In genomic region chr7:97167749-97168148, GRCh38 we compare ENCODE assay signal across 23 cellular contexts.
"Had no signal": no experiment of that assay in that cellular context is flagged by ENCODE, and none has a peak within 500 bp of the region (broad histone marks: within the 10 kb centered on the region; RNA-seq: fewer than 3 reads in every experiment).

No MANE protein-coding gene starts in this region.

- ATAC-seq: gastroesophageal sphincter; left colon; sciatic nerve; stimulated activated memory B cell treated with anti-CD40 and anti-IgM and Interleukin-4, amounts not matched to agents 10 μg/mL and 1 μg/mL and 100 μg/mL, for 72 hours; T-cell had no signal

- DNase-seq: activated CD4-positive, alpha-beta memory T cell treated with anti-CD3 and anti-CD28 coated beads, Interleukin-2, amount 10 ng/mL, durations not matched to agents 7 days and 5 days; activated CD4-positive, alpha-beta T cell treated with anti-CD3 and anti-CD28 coated beads for 4 hours; activated CD4-positive, CD25-positive, alpha-beta regulatory T cell; activated naive CD4-positive, alpha-beta T cell; activated T-cell treated with anti-CD3 and anti-CD28 coated beads, Interleukin-2, amount 50 U/mL, for 1 hour; amniotic stem cell; central memory CD4-positive, alpha-beta T cell; hippocampal formation; kidney; left colon; naive B cell; nephron progenitor cell; stimulated activated CD4-positive, alpha-beta T cell treated with anti-CD3 and anti-CD28 coated beads, Interleukin-12 subunit alpha, Interleukin-12 subunit beta, amount 100 ng/mL, for 4 hours; stimulated activated CD4-positive, alpha-beta T cell treated with anti-CD3 and anti-CD28 coated beads, Interleukin-4, amount 100 ng/mL, for 24 hours; stomach; T-cell; thyroid gland had no signal

- H3K27ac ChIP-seq: gastroesophageal sphincter, neutrophil, skin epidermis, stomach, thyroid gland had no signal

- H3K4me1 ChIP-seq: gastroesophageal sphincter, stomach, thyroid gland had no signal

- H3K4me3 Mint-ChIP-seq: activated CD4-positive, alpha-beta memory T cell treated with anti-CD3 and anti-CD28 coated beads, Interleukin-2, amount 10 ng/mL, durations not matched to agents 7 days and 5 days; mesothelial cell of epicardium; naive B cell; nephron progenitor cell; stimulated activated memory B cell treated with anti-CD40 and anti-IgM and Interleukin-4, amounts not matched to agents 10 μg/mL and 1 μg/mL and 100 μg/mL, for 72 hours; T-cell had no signal

- H3K27ac Mint-ChIP-seq: activated CD4-positive, alpha-beta memory T cell treated with anti-CD3 and anti-CD28 coated beads, Interleukin-2, amount 10 ng/mL, durations not matched to agents 7 days and 5 days; mesothelial cell of epicardium; naive B cell; nephron progenitor cell; stimulated activated memory B cell treated with anti-CD40 and anti-IgM and Interleukin-4, amounts not matched to agents 10 μg/mL and 1 μg/mL and 100 μg/mL, for 72 hours; T-cell had no signal

- H3K9me3 ChIP-seq: gastroesophageal sphincter, neutrophil, stomach, thyroid gland had no signal

- H3K27me3 Mint-ChIP-seq: activated CD4-positive, alpha-beta memory T cell treated with anti-CD3 and anti-CD28 coated beads, Interleukin-2, amount 10 ng/mL, durations not matched to agents 7 days and 5 days; naive B cell; stimulated activated memory B cell treated with anti-CD40 and anti-IgM and Interleukin-4, amounts not matched to agents 10 μg/mL and 1 μg/mL and 100 μg/mL, for 72 hours; T-cell had no signal

- H3K4me1 Mint-ChIP-seq: mesothelial cell of epicardium, nephron progenitor cell had no signal

- H3K27me3 ChIP-seq: gastroesophageal sphincter, neutrophil, stomach, thyroid gland had no signal

- H3K36me3 ChIP-seq: gastroesophageal sphincter, neutrophil, thyroid gland had no signal

- H3K4me3 ChIP-seq: gastroesophageal sphincter, skin epidermis, stomach, thyroid gland had no signal
